ENCODE assay signal across 1 cellular context in genomic region chr5:6714221-6715041, GRCh38.
TF ChIP-seq lines count a peak whose summit lies in the region.

No MANE protein-coding gene starts in this region.

TF ChIP-seq in K562, 482 proteins besides CTCF, POLR2A, EP300 and RAD21 (continued from another document and continues in another):
- TF ChIP-seq ZNF407 (IDR thresholded peaks at IDR 0.05; ENCODE audit: low read depth) (no peak), SMAD4 (CRISPR knock-in tag; conservative IDR thresholded peaks at IDR 0.05) (0 out of 2 replicates have a peak, but pooled peaks have one; percentile 47), TRIM28 (IDR thresholded peaks at IDR 0.05) (no peak), LARP7 (IDR thresholded peaks at IDR 0.05) (no peak), ZNF140 (CRISPR knock-in tag; IDR thresholded peaks at IDR 0.05) (no peak), ZNF431 (CRISPR knock-in tag; IDR thresholded peaks at IDR 0.05) (no peak), KLF13 (tag; IDR thresholded peaks at IDR 0.05; ENCODE audit: borderline replicate concordance, low read depth) (no peak), TCFL5 (CRISPR knock-in tag; conservative IDR thresholded peaks at IDR 0.05) (no peak), PHB (CRISPR knock-in tag; IDR thresholded peaks at IDR 0.05) (no peak), SOX6 (IDR thresholded peaks at IDR 0.05) (no peak), DMBX1 (CRISPR knock-in tag; IDR thresholded peaks at IDR 0.05; ENCODE audit: borderline replicate concordance) (no peak), CREM (IDR thresholded peaks at IDR 0.05; ENCODE audit: low read depth) (no peak), RBBP5 (IDR thresholded peaks at IDR 0.05; ENCODE audit: borderline replicate concordance, insufficient read depth, low read length, poor library complexity, severe bottlenecking) (peak; percentile 77), SIN3A (IDR thresholded peaks at IDR 0.05; ENCODE audit: borderline replicate concordance in 2 of 2, control insufficient read depth in 1 of 2, low read depth in 2 of 2, low read length in 2 of 2) (peak; percentile 38 to 55; a peak in 2 of 4 replicates), ZBTB2 (IDR thresholded peaks at IDR 0.05) (no peak), ERF (CRISPR knock-in tag; IDR thresholded peaks at IDR 0.05) (0 out of 2 replicates have a peak, but pooled peaks have one; percentile 28), ZNF592 (IDR thresholded peaks at IDR 0.05) (0 out of 2 replicates have a peak, but pooled peaks have one; percentile 13), UBTF (IDR thresholded peaks at IDR 0.05; ENCODE audit: borderline replicate concordance in 1 of 2, low read depth in 2 of 2, low read length in 2 of 2) (peak; percentile 45 to 57; a peak in 1 of 4 replicates), CUX1 (CRISPR knock-in tag; IDR thresholded peaks at IDR 0.05) (no peak), THRB (CRISPR knock-in tag; conservative IDR thresholded peaks at IDR 0.05) (no peak), WHSC1 (IDR thresholded peaks at IDR 0.05; ENCODE audit: low read length) (no peak), ZNF134 (CRISPR knock-in tag; conservative IDR thresholded peaks at IDR 0.05) (no peak), E2F3 (CRISPR knock-in tag; IDR thresholded peaks at IDR 0.05) (no peak), CTBP1 (IDR thresholded peaks at IDR 0.05; ENCODE audit: borderline replicate concordance) (peak; percentile 54; the same call in 1 of the 2 replicates), SAFB2 (IDR thresholded peaks at IDR 0.05; ENCODE audit: borderline replicate concordance, low read depth, low read length, severe bottlenecking) (no peak), ZNF511 (CRISPR knock-in tag; IDR thresholded peaks at IDR 0.05) (no peak), OTX1 (CRISPR knock-in tag; IDR thresholded peaks at IDR 0.05) (no peak), ZNF717 (CRISPR knock-in tag; IDR thresholded peaks at IDR 0.05) (no peak), TARDBP (IDR thresholded peaks at IDR 0.05) (no peak), FOXA3 (CRISPR knock-in tag; conservative IDR thresholded peaks at IDR 0.05 in 1 of 2, IDR thresholded peaks at IDR 0.05 in 1 of 2) (no peak), ZNF184 (CRISPR knock-in tag; IDR thresholded peaks at IDR 0.05) (no peak), ZBTB8A (IDR thresholded peaks at IDR 0.05; ENCODE audit: partially characterized antibody) (no peak), MTA1 (IDR thresholded peaks at IDR 0.05; ENCODE audit: borderline replicate concordance) (no peak), NONO (IDR thresholded peaks at IDR 0.05; ENCODE audit: low read depth in 2 of 2, low read length in 1 of 2) (0 out of 4 replicates have a peak, but pooled peaks of 1 of the 2 experiments have one; percentile 41)
